ENCODE assay signal across 8 cellular contexts in genomic region chr7:21898265-21898930, GRCh38. TPM values are rescaled to one million over a fixed set of nuclear protein-coding genes. Genes with fewer than 3 reads are reported as not detected.
DNase-seq lines count a peak whose midpoint lies in the region; ATAC-seq lines count a peak whose summit lies in the region.

No MANE protein-coding gene starts in this region.

- H3K4me3 Mint-ChIP-seq in activated T-helper 2 cell treated with anti-CD3 and anti-CD28 coated beads, Interferon-gamma antibody, Interleukin-2, Interleukin-4, amounts not matched to agents 10 μg/mL and 5 μg/mL and 100 μg/mL, durations not matched to agents 14 hours and 24 hours and 36 hours (ENCODE audit: low read depth) = peak overlapping the region; percentile 72

- intact Hi-C loops in activated T-helper 2 cell treated with anti-CD3 and anti-CD28 coated beads, Interferon-gamma antibody, Interleukin-2, Interleukin-4, amounts not matched to agents 10 μg/mL and 5 μg/mL and 100 μg/mL, durations not matched to agents 14 hours and 24 hours and 36 hours (cut with micrococcal nuclease) = loop anchor here (2.0 kb wide), 1 partner anchor 40 kb away; no protein-coding TSS in a partner anchor

- H3K27me3 Mint-ChIP-seq in activated T-helper 2 cell treated with anti-CD3 and anti-CD28 coated beads, Interferon-gamma antibody, Interleukin-2, Interleukin-4, amounts not matched to agents 10 μg/mL and 5 μg/mL and 100 μg/mL, durations not matched to agents 14 hours and 24 hours and 36 hours (ENCODE audit: low read depth) = no peaks in the 10 kb centered on the region

- peaks cover 0 to 11% (median 0%) of the 10 kb centered on the region in 11 experiments; a peak in 3 of 22 replicates for H3K9me3 ChIP-seq in BLaER1 treated with 17β-estradiol and CSF1 and Interleukin-3, amounts not matched to agents 10 nM and 100 nM (replicated peaks in 1 of 11)

- H3K9ac ChIP-seq in BLaER1 treated with 17β-estradiol and CSF1 and Interleukin-3, amounts not matched to agents 10 nM and 100 nM = peak overlapping the region in 10 of 11 experiments; percentile 13 to 64 (median 42); a peak in 16 of 22 replicates

- peaks cover 15 to 28% (median 25%) of the 10 kb centered on the region in 10 experiments for H3K4me1 ChIP-seq in BLaER1 treated with 17β-estradiol and CSF1 and Interleukin-3, amounts not matched to agents 10 nM and 100 nM

- peak overlapping the region in 10 of 11 experiments; percentile 47 to 84 (median 70); a peak in 20 of 22 replicates for H3K27ac ChIP-seq in BLaER1 treated with 17β-estradiol and CSF1 and Interleukin-3, amounts not matched to agents 10 nM and 100 nM

- no peaks in the 10 kb centered on the region for H3K27me3 ChIP-seq in BLaER1 treated with 17β-estradiol and CSF1 and Interleukin-3, amounts not matched to agents 10 nM and 100 nM
- H3K27me3 ChIP-seq in H7 (ENCODE audit: control insufficient read depth, insufficient read depth, low read length) = no peaks in the 10 kb centered on the region

- peaks cover 19% of the 10 kb centered on the region for H3K4me1 Mint-ChIP-seq in activated T-helper 2 cell treated with anti-CD3 and anti-CD28 coated beads, Interferon-gamma antibody, Interleukin-2, Interleukin-4, amounts not matched to agents 10 μg/mL and 5 μg/mL and 100 μg/mL, durations not matched to agents 14 hours and 24 hours and 36 hours (ENCODE audit: low read depth)

- peaks cover 6% of the 10 kb centered on the region for H3K9me3 Mint-ChIP-seq in activated T-helper 2 cell treated with anti-CD3 and anti-CD28 coated beads, Interferon-gamma antibody, Interleukin-2, Interleukin-4, amounts not matched to agents 10 μg/mL and 5 μg/mL and 100 μg/mL, durations not matched to agents 14 hours and 24 hours and 36 hours

- peak; percentile 78 for ATAC-seq in GM19324 (IDR thresholded peaks at IDR 0.05; ENCODE audit: low FRiP score, unreplicated experiment)
- ATAC-seq in HG03175 (IDR thresholded peaks at IDR 0.05; ENCODE audit: unreplicated experiment) = peak; percentile 93

- peak overlapping the region; percentile 90 for H3K27ac Mint-ChIP-seq in activated T-helper 2 cell treated with anti-CD3 and anti-CD28 coated beads, Interferon-gamma antibody, Interleukin-2, Interleukin-4, amounts not matched to agents 10 μg/mL and 5 μg/mL and 100 μg/mL, durations not matched to agents 14 hours and 24 hours and 36 hours

- no peaks in the 10 kb centered on the region for H4K20me1 ChIP-seq in BLaER1 treated with 17β-estradiol and CSF1 and Interleukin-3, amounts not matched to agents 10 nM and 100 nM

- peaks cover 33 to 89% (median 72%) of the 10 kb centered on the region in 11 experiments for H3K36me3 ChIP-seq in BLaER1 treated with 17β-estradiol and CSF1 and Interleukin-3, amounts not matched to agents 10 nM and 100 nM
- peaks cover 23% of the 10 kb centered on the region for H3K36me3 ChIP-seq in H7 (replicated peaks; ENCODE audit: control insufficient read depth, insufficient read depth, low read length)

- peaks cover 70% of the 10 kb centered on the region for H3K36me3 Mint-ChIP-seq in activated T-helper 2 cell treated with anti-CD3 and anti-CD28 coated beads, Interferon-gamma antibody, Interleukin-2, Interleukin-4, amounts not matched to agents 10 μg/mL and 5 μg/mL and 100 μg/mL, durations not matched to agents 14 hours and 24 hours and 36 hours (ENCODE audit: low read depth)

- H3K4me3 ChIP-seq in BLaER1 treated with 17β-estradiol and CSF1 and Interleukin-3, amounts not matched to agents 10 nM and 100 nM = peak overlapping the region in 3 of 10 experiments; percentile 1 to 52 (median 29); a peak in 3 of 20 replicates
- no peak overlapping the region for H3K4me3 ChIP-seq in H7 (ENCODE audit: insufficient read depth, low read depth, low read length)

- DNase-seq in activated T-helper 2 cell treated with anti-CD3 and anti-CD28 coated beads, Interferon-gamma antibody, Interleukin-2, Interleukin-4, amounts not matched to agents 10 μg/mL and 5 μg/mL and 100 μg/mL, durations not matched to agents 14 hours and 24 hours and 36 hours (ENCODE audit: low spot score) = no peak
- DNase-seq in H7 (no peak), NCI-H146 (lab: John Stamatoyannopoulos, UW) (no peak), 8988T (no peak), NCI-H2081 treated with DMSO at 0.1 percent for 48 hours (lab: John Stamatoyannopoulos, UW) (no peak)

- peak overlapping the region; percentile 24 to 79 (median 51) for H3K4me2 ChIP-seq in BLaER1 treated with 17β-estradiol and CSF1 and Interleukin-3, amounts not matched to agents 10 nM and 100 nM

RNA-seq across cellular contexts. Expression of gene CDCA7L, which starts 47.3 kb away (rescaled TPM):
- total RNA-seq in activated T-helper 2 cell treated with anti-CD3 and anti-CD28 coated beads, Interferon-gamma antibody, Interleukin-2, Interleukin-4, amounts not matched to agents 10 μg/mL and 5 μg/mL and 100 μg/mL, durations not matched to agents 14 hours and 24 hours and 36 hours = 81.5 and 82.9 TPM in 2 replicates
- total RNA-seq in H7 (2014; rRNA removed; shearing (Covaris generic)) = 128 and 174 TPM in 2 replicates
